In genomic region chr10:131885391-131886165, GRCh38 we compare ENCODE assay signal across 8 cellular contexts. TPM values are rescaled to one million over a fixed set of nuclear protein-coding genes. Genes with fewer than 3 reads are reported as not detected.
A peak's percentile ranks its signal among the peaks of the same experiment; 100 is the strongest.
DNase-seq lines count a peak whose midpoint lies in the region; ATAC-seq and TF ChIP-seq lines count a peak whose summit lies in the region.

No MANE protein-coding gene starts in this region.

- intact Hi-C loops in PC-9 (cut with micrococcal nuclease; ENCODE audit: unreplicated experiment) (loop anchor here (2.0 to 5.0 kb wide), 2 partner anchors 62 to 137 kb away; no protein-coding TSS in a partner anchor), tibial artery (cut with DNase I; ENCODE audit: low total_unique reads) (loop anchor here (1.0 to 5.0 kb wide), 2 partner anchors 138 to 257 kb away; no protein-coding TSS in a partner anchor)
- intact Hi-C loops in activated T-helper 1 cell treated with anti-CD3 and anti-CD28 coated beads, Interleukin-12 subunit alpha, Interleukin-12 subunit beta, Interleukin-2, Interleukin-4 antibody, amounts not matched to agents 30 ng/mL and 10 ng/mL and 1 ng/mL, durations not matched to agents 14 hours and 24 hours and 36 hours (cut with micrococcal nuclease) = loop anchor here (1.0 to 2.0 kb wide), 4 partner anchors 15 to 257 kb away; partner anchors contain the start of gene PPP2R2D

- H3F3A ChIP-seq in PC-9 (ENCODE audit: insufficient read depth, low read depth) = no peaks in the 10 kb centered on the region; the same call in 1 of the 2 replicates

- H3K4me3 ChIP-seq in PC-9 = no peak overlapping the region
- H3K4me3 ChIP-seq in fibroblast of villous mesenchyme (ENCODE audit: low read depth, low read length) = no peak overlapping the region
- H3K4me3 ChIP-seq in osteoblast (ENCODE audit: insufficient read depth, low read length) = no peak overlapping the region
- H3K4me3 ChIP-seq in tibial artery = no peak overlapping the region

- POLR2A ChIA-PET in PC-9 (lab: Charles Lee; ENCODE audit: unreplicated experiment) = interaction anchor here (0.7 kb wide), 1 partner anchor 87 kb away, joined by 4 read pairs; no protein-coding TSS in a partner anchor

- H3K36me3 Mint-ChIP-seq in activated T-helper 1 cell treated with anti-CD3 and anti-CD28 coated beads, Interleukin-12 subunit alpha, Interleukin-12 subunit beta, Interleukin-2, Interleukin-4 antibody, amounts not matched to agents 30 ng/mL and 10 ng/mL and 1 ng/mL, durations not matched to agents 14 hours and 24 hours and 36 hours (ENCODE audit: low read depth) = no peaks in the 10 kb centered on the region

- H3K27me3 ChIP-seq in PC-9 (ENCODE audit: insufficient read depth, low read depth) = 0 out of 2 replicates have a peak, but pooled peaks cover 6% of the 10 kb centered on the region
- no peaks in the 10 kb centered on the region for H3K27me3 ChIP-seq in osteoblast (ENCODE audit: insufficient read depth, low read length)
- H3K27me3 ChIP-seq in tibial artery = peaks cover 0 to 49% of the 10 kb centered on the region in 2 donors

- H3K36me3 ChIP-seq in PC-9 (ENCODE audit: low read depth) (no peaks in the 10 kb centered on the region), osteoblast (ENCODE audit: insufficient read depth, low read length) (no peaks in the 10 kb centered on the region), tibial artery (no peaks in the 10 kb centered on the region)

- H3K4me3 Mint-ChIP-seq in activated T-helper 1 cell treated with anti-CD3 and anti-CD28 coated beads, Interleukin-12 subunit alpha, Interleukin-12 subunit beta, Interleukin-2, Interleukin-4 antibody, amounts not matched to agents 30 ng/mL and 10 ng/mL and 1 ng/mL, durations not matched to agents 14 hours and 24 hours and 36 hours = no peak overlapping the region

- H3K9me3 ChIP-seq in PC-9 (ENCODE audit: insufficient read depth, low read depth) = no peaks in the 10 kb centered on the region
- H3K9me3 ChIP-seq in osteoblast (ENCODE audit: low read depth, low read length) = no peaks in the 10 kb centered on the region
- no peaks in the 10 kb centered on the region for H3K9me3 ChIP-seq in tibial artery

- H3K4me1 Mint-ChIP-seq in activated T-helper 1 cell treated with anti-CD3 and anti-CD28 coated beads, Interleukin-12 subunit alpha, Interleukin-12 subunit beta, Interleukin-2, Interleukin-4 antibody, amounts not matched to agents 30 ng/mL and 10 ng/mL and 1 ng/mL, durations not matched to agents 14 hours and 24 hours and 36 hours (ENCODE audit: low read depth) = no peaks in the 10 kb centered on the region

- H4K20me1 ChIP-seq in PC-9 (ENCODE audit: insufficient read depth) (no peaks in the 10 kb centered on the region), osteoblast (ENCODE audit: insufficient read depth, low read length) (no peaks in the 10 kb centered on the region)

- BruUV-seq in PC-9 (replicated peaks; lab: Mats Ljungman, UMichigan) = no TSS peak

- H3K79me2 ChIP-seq in PC-9 (ENCODE audit: low read depth) (no peaks in the 10 kb centered on the region), osteoblast (ENCODE audit: insufficient read depth, low read length) (no peaks in the 10 kb centered on the region)

- H3K27ac Mint-ChIP-seq in activated T-helper 1 cell treated with anti-CD3 and anti-CD28 coated beads, Interleukin-12 subunit alpha, Interleukin-12 subunit beta, Interleukin-2, Interleukin-4 antibody, amounts not matched to agents 30 ng/mL and 10 ng/mL and 1 ng/mL, durations not matched to agents 14 hours and 24 hours and 36 hours = no peak overlapping the region

- peak; percentile 50 for DNase-seq in NK-92 treated with Interleukin-12 subunit alpha and Interleukin-12 subunit beta, amount 100 ng/mL, for 24 hours (lab: John Stamatoyannopoulos, UW)
- DNase-seq in NK-92 (lab: John Stamatoyannopoulos, UW; ENCODE audit: unreplicated experiment) (no peak), PC-9 (peak; percentile 43 to 65), fibroblast of villous mesenchyme (ENCODE audit: low read depth) (peak; percentile 61), osteoblast (ENCODE audit: insufficient read length, low spot score, missing footprints) (peak; percentile 97), tibial artery (peak; percentile 54 to 79)
- DNase-seq in activated T-helper 1 cell treated with anti-CD3 and anti-CD28 coated beads, Interleukin-12 subunit alpha, Interleukin-12 subunit beta, Interleukin-2, Interleukin-4 antibody, amounts not matched to agents 30 ng/mL and 10 ng/mL and 1 ng/mL, durations not matched to agents 14 hours and 24 hours and 36 hours (ENCODE audit: low spot score) = peak; percentile 73

- CTCF ChIA-PET in PC-9 (lab: Charles Lee) = interaction anchor here (1.1 kb wide), 1 partner anchor 60 kb away, joined by 3 read pairs; no protein-coding TSS in a partner anchor

- H3K27me3 Mint-ChIP-seq in activated T-helper 1 cell treated with anti-CD3 and anti-CD28 coated beads, Interleukin-12 subunit alpha, Interleukin-12 subunit beta, Interleukin-2, Interleukin-4 antibody, amounts not matched to agents 30 ng/mL and 10 ng/mL and 1 ng/mL, durations not matched to agents 14 hours and 24 hours and 36 hours (ENCODE audit: insufficient read depth) = peaks cover 7% of the 10 kb centered on the region

- H3K9me3 Mint-ChIP-seq in activated T-helper 1 cell treated with anti-CD3 and anti-CD28 coated beads, Interleukin-12 subunit alpha, Interleukin-12 subunit beta, Interleukin-2, Interleukin-4 antibody, amounts not matched to agents 30 ng/mL and 10 ng/mL and 1 ng/mL, durations not matched to agents 14 hours and 24 hours and 36 hours = no peaks in the 10 kb centered on the region

- H2AFZ ChIP-seq in PC-9 (no peak overlapping the region), osteoblast (ENCODE audit: low read length) (no peak overlapping the region)

- peak; percentile 75 for ATAC-seq in HG03060 (IDR thresholded peaks at IDR 0.05; ENCODE audit: low read depth, unreplicated experiment)

- H3K9me2 ChIP-seq in PC-9 (ENCODE audit: insufficient read depth) = no peaks in the 10 kb centered on the region

- H3K4me2 ChIP-seq in PC-9 (no peak overlapping the region), osteoblast (ENCODE audit: insufficient read depth, low read length) (no peak overlapping the region)

- no peak overlapping the region for H3K27ac ChIP-seq in PC-9
- H3K27ac ChIP-seq in osteoblast (ENCODE audit: low read depth, low read length) = no peak overlapping the region
- H3K27ac ChIP-seq in tibial artery = no peak overlapping the region

- peak; percentile 81 for TF ChIP-seq CTCF in PC-9 (conservative IDR thresholded peaks at IDR 0.05)
- TF ChIP-seq CTCF in fibroblast of villous mesenchyme (IDR thresholded peaks at IDR 0.05; ENCODE audit: insufficient read depth, low read depth, low read length) = peak; percentile 98
- peak; percentile 87 for TF ChIP-seq CTCF in osteoblast (IDR thresholded peaks at IDR 0.05; ENCODE audit: extremely low read depth, low read depth, low read length)
- peak; percentile 93 to 95 for TF ChIP-seq CTCF in tibial artery (IDR thresholded peaks at IDR 0.05)

- H3K4me1 ChIP-seq in PC-9 (replicated peaks; ENCODE audit: insufficient read depth) (peaks cover 10% of the 10 kb centered on the region; the same call in 1 of the 2 replicates), osteoblast (ENCODE audit: insufficient read depth, low read length) (no peaks in the 10 kb centered on the region), tibial artery (peaks cover 0 to 3% (median 2%) of the 10 kb centered on the region in 4 donors)

RNA-seq across cellular contexts. Expression of gene PPP2R2D, which starts 15.2 kb away (rescaled TPM):
- total RNA-seq in PC-9 (2021) = 23.5 TPM in 2 replicates
- total RNA-seq in activated T-helper 1 cell treated with anti-CD3 and anti-CD28 coated beads, Interleukin-12 subunit alpha, Interleukin-12 subunit beta, Interleukin-2, Interleukin-4 antibody, amounts not matched to agents 30 ng/mL and 10 ng/mL and 1 ng/mL, durations not matched to agents 14 hours and 24 hours and 36 hours = 37.6 and 38.4 TPM in 2 replicates
- 25.4 and 30.7 TPM in 2 replicates for total RNA-seq in fibroblast of villous mesenchyme
- 23.9 and 30.1 TPM in 2 replicates for total RNA-seq in osteoblast
